ENCODE assay signal across 21 cellular contexts in the genomic region with DNA sequence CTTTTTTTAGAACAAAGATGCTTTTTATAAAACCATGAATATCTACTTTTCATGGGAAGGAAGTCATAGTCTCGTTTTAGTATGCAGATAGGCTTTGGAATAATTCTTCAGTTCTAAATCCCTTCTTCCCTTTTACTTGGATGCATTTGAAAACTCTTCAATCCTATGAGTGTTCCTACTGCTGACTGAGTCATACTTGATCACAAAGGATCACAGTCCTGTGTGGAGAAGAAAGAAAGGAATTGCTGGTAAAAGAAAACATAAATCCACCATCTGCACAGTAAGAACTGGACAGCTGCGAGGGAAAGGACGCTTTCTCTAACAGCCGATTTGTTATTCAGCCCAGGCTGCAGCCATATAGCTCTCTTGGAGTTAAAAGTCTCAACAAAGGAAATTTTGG.
"Had no signal": no experiment of that assay in that cellular context is flagged by ENCODE, and none has a peak within 500 bp of the region (broad histone marks: within the 10 kb centered on the region; RNA-seq: fewer than 3 reads in every experiment).

No MANE protein-coding gene starts in this region.

- DNase-seq: activated CD4-positive, alpha-beta T cell treated with anti-CD3 and anti-CD28 coated beads for 36 hours; activated CD8-positive, alpha-beta memory T cell treated with anti-CD3 and anti-CD28 coated beads, Interleukin-2, amount 50 U/mL, for 4 hours; activated CD8-positive, alpha-beta T cell treated with anti-CD3 and anti-CD28 coated beads for 36 hours; activated naive CD4-positive, alpha-beta T cell treated with anti-CD3 and anti-CD28 coated beads for 36 hours; adrenal gland; dorsolateral prefrontal cortex; heart left ventricle; kidney; left ventricle myocardium inferior; mesendoderm; nephron progenitor cell; pancreas; retina; stimulated activated CD4-positive, alpha-beta T cell treated with anti-CD3 and anti-CD28 coated beads, Interleukin-15, amount 100 ng/mL, for 24 hours; stimulated activated CD4-positive, alpha-beta T cell treated with anti-CD3 and anti-CD28 coated beads, Interleukin-4, amount 100 ng/mL, for 4 hours; stomach; SW 1271 had no signal

- H3K27me3 Mint-ChIP-seq: activated CD4-positive, alpha-beta T cell treated with anti-CD3 and anti-CD28 coated beads for 36 hours; activated CD8-positive, alpha-beta T cell treated with anti-CD3 and anti-CD28 coated beads for 36 hours had no signal

- H3K4me3 Mint-ChIP-seq: activated CD4-positive, alpha-beta T cell treated with anti-CD3 and anti-CD28 coated beads for 36 hours; activated CD8-positive, alpha-beta T cell treated with anti-CD3 and anti-CD28 coated beads for 36 hours; activated naive CD4-positive, alpha-beta T cell treated with anti-CD3 and anti-CD28 coated beads for 36 hours; activated T-helper 1 cell treated with anti-CD3 and anti-CD28 coated beads, Interleukin-12 subunit alpha, Interleukin-12 subunit beta, Interleukin-2, Interleukin-4 antibody, amounts not matched to agents 30 ng/mL and 10 ng/mL and 1 ng/mL, durations not matched to agents 14 hours and 24 hours and 36 hours; nephron progenitor cell; T-helper 2 cell treated with Interferon-gamma antibody and Interleukin-4, amounts not matched to agents 5 μg/mL and 100 μg/mL, for 36 hours had no signal

- H3K27ac Mint-ChIP-seq: activated CD4-positive, alpha-beta T cell treated with anti-CD3 and anti-CD28 coated beads for 36 hours; activated CD8-positive, alpha-beta T cell treated with anti-CD3 and anti-CD28 coated beads for 36 hours; activated naive CD4-positive, alpha-beta T cell treated with anti-CD3 and anti-CD28 coated beads for 36 hours; activated T-helper 1 cell treated with anti-CD3 and anti-CD28 coated beads, Interleukin-12 subunit alpha, Interleukin-12 subunit beta, Interleukin-2, Interleukin-4 antibody, amounts not matched to agents 30 ng/mL and 10 ng/mL and 1 ng/mL, durations not matched to agents 14 hours and 24 hours and 36 hours; nephron progenitor cell; T-helper 2 cell treated with Interferon-gamma antibody and Interleukin-4, amounts not matched to agents 5 μg/mL and 100 μg/mL, for 36 hours had no signal

- H3K4me1 ChIP-seq: adrenal gland, esophagus muscularis mucosa, heart left ventricle, left ventricle myocardium inferior, pancreas, stomach had no signal

- H3K9me3 ChIP-seq: adrenal gland, esophagus muscularis mucosa, heart left ventricle, left ventricle myocardium inferior, pancreas, stomach, thoracic aorta had no signal

- H3K27me3 ChIP-seq: adrenal gland, dorsolateral prefrontal cortex, esophagus muscularis mucosa, heart left ventricle, pancreas, stomach had no signal

- H3K4me1 Mint-ChIP-seq: activated CD4-positive, alpha-beta T cell treated with anti-CD3 and anti-CD28 coated beads for 36 hours; nephron progenitor cell had no signal

- H3K27ac ChIP-seq: adrenal gland, dorsolateral prefrontal cortex, esophagus muscularis mucosa, heart left ventricle, left ventricle myocardium inferior, pancreas, stomach, thoracic aorta had no signal

- H3K4me3 ChIP-seq: adrenal gland, esophagus muscularis mucosa, heart left ventricle, left ventricle myocardium inferior, pancreas, stomach, thoracic aorta had no signal

- H3K9me3 Mint-ChIP-seq: activated naive CD4-positive, alpha-beta T cell treated with anti-CD3 and anti-CD28 coated beads for 36 hours; activated T-helper 1 cell treated with anti-CD3 and anti-CD28 coated beads, Interleukin-12 subunit alpha, Interleukin-12 subunit beta, Interleukin-2, Interleukin-4 antibody, amounts not matched to agents 30 ng/mL and 10 ng/mL and 1 ng/mL, durations not matched to agents 14 hours and 24 hours and 36 hours; nephron progenitor cell; T-helper 2 cell treated with Interferon-gamma antibody and Interleukin-4, amounts not matched to agents 5 μg/mL and 100 μg/mL, for 36 hours had no signal

- H3K36me3 ChIP-seq: adrenal gland, esophagus muscularis mucosa, heart left ventricle, left ventricle myocardium inferior, pancreas, stomach, thoracic aorta had no signal
